1 cellular context compared by ENCODE assay signal in genomic region chr2:181784556-181784955, GRCh38.
TF ChIP-seq lines count a peak whose summit lies in the region.

No MANE protein-coding gene starts in this region.

TF ChIP-seq in GM23338, 12 proteins besides CTCF, POLR2A, EP300 and RAD21 (continued from another document):
- no peak for TF ChIP-seq ZNF462 (CRISPR knock-in tag; IDR thresholded peaks at IDR 0.05)
- no peak for TF ChIP-seq ZNF331 (CRISPR knock-in tag; IDR thresholded peaks at IDR 0.05; ENCODE audit: low read depth)
TF ChIP-seq in GM23338: peak in this region for 0.
